Comparison of ENCODE assay signal across 8 cellular contexts in genomic region chrY:2913066-2913815, GRCh38. TPM values are rescaled to one million over a fixed set of nuclear protein-coding genes. Genes with fewer than 3 reads are reported as not detected.
DNase-seq lines count a peak whose midpoint lies in the region; ATAC-seq, FAIRE-seq and TF ChIP-seq lines count a peak whose summit lies in the region.

No MANE protein-coding gene starts in this region.

- H3K36me3 Mint-ChIP-seq in activated naive CD4-positive, alpha-beta T cell treated with anti-CD3 and anti-CD28 coated beads, Interleukin-2, amount 10 ng/mL, durations not matched to agents 7 days and 5 days: peaks cover 5% of the 10 kb centered on the region

- peaks cover 4% of the 10 kb centered on the region for H3K9me3 Mint-ChIP-seq in activated naive CD4-positive, alpha-beta T cell treated with anti-CD3 and anti-CD28 coated beads, Interleukin-2, amount 10 ng/mL, durations not matched to agents 7 days and 5 days

- DNase-seq in activated naive CD4-positive, alpha-beta T cell treated with anti-CD3 and anti-CD28 coated beads, Interleukin-2, amount 10 ng/mL, durations not matched to agents 7 days and 5 days: peak; percentile 54
- DNase-seq in skeletal muscle cell (ENCODE audit: low read depth) (peak; percentile 12), GM12892 (ENCODE audit: insufficient read length) (no peak), NCI-H128 (lab: John Stamatoyannopoulos, UW; ENCODE audit: unreplicated experiment) (no peak)

- no peak overlapping the region for H3K4me3 ChIP-seq in skeletal muscle cell (ENCODE audit: low read depth, low read length)

- H3K36me3 ChIP-seq in KOPT-K1 (ENCODE audit: insufficient read depth, low read length): no peaks in the 10 kb centered on the region

- no peak for FAIRE-seq in GM12892 (lab: Jason Lieb, UNC)

- no peak overlapping the region for H3K27ac Mint-ChIP-seq in activated naive CD4-positive, alpha-beta T cell treated with anti-CD3 and anti-CD28 coated beads, Interleukin-2, amount 10 ng/mL, durations not matched to agents 7 days and 5 days

- ATAC-seq in GM18519 (IDR thresholded peaks at IDR 0.05; ENCODE audit: low FRiP score, unreplicated experiment) (peak; percentile 68), GM21723 (IDR thresholded peaks at IDR 0.05; ENCODE audit: unreplicated experiment) (no peak), HG03175 (IDR thresholded peaks at IDR 0.05; ENCODE audit: unreplicated experiment) (no peak)

- H3K27ac ChIP-seq in KOPT-K1 (ENCODE audit: low read depth, low read length, poor library complexity, severe bottlenecking): peak overlapping the region; percentile 37

- no peaks in the 10 kb centered on the region for H3K27me3 Mint-ChIP-seq in activated naive CD4-positive, alpha-beta T cell treated with anti-CD3 and anti-CD28 coated beads, Interleukin-2, amount 10 ng/mL, durations not matched to agents 7 days and 5 days

- peaks cover 10% of the 10 kb centered on the region for H3K4me1 Mint-ChIP-seq in activated naive CD4-positive, alpha-beta T cell treated with anti-CD3 and anti-CD28 coated beads, Interleukin-2, amount 10 ng/mL, durations not matched to agents 7 days and 5 days

- no peak overlapping the region for H3K4me3 Mint-ChIP-seq in activated naive CD4-positive, alpha-beta T cell treated with anti-CD3 and anti-CD28 coated beads, Interleukin-2, amount 10 ng/mL, durations not matched to agents 7 days and 5 days

- H3K9me3 ChIP-seq in KOPT-K1 (ENCODE audit: insufficient read depth, low read length, poor library complexity, severe bottlenecking): no peaks in the 10 kb centered on the region

- no peak for TF ChIP-seq POLR2A in GM12892 (IDR thresholded peaks at IDR 0.05; ENCODE audit: low read depth, low read length)

- CTCF ChIA-PET in activated naive CD4-positive, alpha-beta T cell treated with anti-CD3 and anti-CD28 coated beads, Interleukin-2, amount 10 ng/mL, durations not matched to agents 7 days and 5 days (lab: Charles Lee): interaction anchor here (0.9 to 1.1 kb wide), 2 partner anchors 25 to 55 kb away, joined by 3 to 4 read pairs; no protein-coding TSS in a partner anchor

RNA-seq across cellular contexts. Expression of gene ZFY, which starts 21.9 kb away (rescaled TPM):
- polyA plus RNA-seq in GM12892 (2012; ENCODE audit: missing spikeins): 0.11 TPM

Comparison
In these comparisons a context has a peak if more than half of its experiments do, and no peak if none do; other contexts are left out.
1. DNase-seq: peak in activated naive CD4-positive, alpha-beta T cell treated with anti-CD3 and anti-CD28 coated beads, Interleukin-2, amount 10 ng/mL, durations not matched to agents 7 days and 5 days (single experiment) and skeletal muscle cell (single experiment); none in GM12892 (single experiment) and NCI-H128 (single experiment).